Comparison of ENCODE assay signal across 1 cellular context in genomic region chr1:161482610-161483009, GRCh38.
TF ChIP-seq lines count a peak whose summit lies in the region.

No MANE protein-coding gene starts in this region.

TF ChIP-seq in K562, 482 proteins besides CTCF, POLR2A, EP300 and RAD21:
- no peak for TF ChIP-seq RBM34 (IDR thresholded peaks at IDR 0.05; ENCODE audit: borderline replicate concordance, insufficient read depth, low read length)
- no peak for TF ChIP-seq KDM4B (IDR thresholded peaks at IDR 0.05; ENCODE audit: borderline replicate concordance in 2 of 2, low read depth in 1 of 2)
- TF ChIP-seq SIN3B (IDR thresholded peaks at IDR 0.05; ENCODE audit: low read depth): no peak
- no peak for TF ChIP-seq MYNN (IDR thresholded peaks at IDR 0.05)
- no peak for TF ChIP-seq MYNN (CRISPR knock-in tag; IDR thresholded peaks at IDR 0.05)
- TF ChIP-seq ZNF217 (CRISPR knock-in tag; IDR thresholded peaks at IDR 0.05): no peak
- TF ChIP-seq ZNF76 (CRISPR knock-in tag; IDR thresholded peaks at IDR 0.05; ENCODE audit: borderline replicate concordance): no peak
- TF ChIP-seq ZBTB33 (CRISPR knock-in tag; IDR thresholded peaks at IDR 0.05): no peak
- TF ChIP-seq BDP1 (IDR thresholded peaks at IDR 0.05; ENCODE audit: insufficient read depth, insufficient read length): no peak
- TF ChIP-seq HMG20B (CRISPR knock-in tag; IDR thresholded peaks at IDR 0.05): no peak
- TF ChIP-seq, protein P1, sequence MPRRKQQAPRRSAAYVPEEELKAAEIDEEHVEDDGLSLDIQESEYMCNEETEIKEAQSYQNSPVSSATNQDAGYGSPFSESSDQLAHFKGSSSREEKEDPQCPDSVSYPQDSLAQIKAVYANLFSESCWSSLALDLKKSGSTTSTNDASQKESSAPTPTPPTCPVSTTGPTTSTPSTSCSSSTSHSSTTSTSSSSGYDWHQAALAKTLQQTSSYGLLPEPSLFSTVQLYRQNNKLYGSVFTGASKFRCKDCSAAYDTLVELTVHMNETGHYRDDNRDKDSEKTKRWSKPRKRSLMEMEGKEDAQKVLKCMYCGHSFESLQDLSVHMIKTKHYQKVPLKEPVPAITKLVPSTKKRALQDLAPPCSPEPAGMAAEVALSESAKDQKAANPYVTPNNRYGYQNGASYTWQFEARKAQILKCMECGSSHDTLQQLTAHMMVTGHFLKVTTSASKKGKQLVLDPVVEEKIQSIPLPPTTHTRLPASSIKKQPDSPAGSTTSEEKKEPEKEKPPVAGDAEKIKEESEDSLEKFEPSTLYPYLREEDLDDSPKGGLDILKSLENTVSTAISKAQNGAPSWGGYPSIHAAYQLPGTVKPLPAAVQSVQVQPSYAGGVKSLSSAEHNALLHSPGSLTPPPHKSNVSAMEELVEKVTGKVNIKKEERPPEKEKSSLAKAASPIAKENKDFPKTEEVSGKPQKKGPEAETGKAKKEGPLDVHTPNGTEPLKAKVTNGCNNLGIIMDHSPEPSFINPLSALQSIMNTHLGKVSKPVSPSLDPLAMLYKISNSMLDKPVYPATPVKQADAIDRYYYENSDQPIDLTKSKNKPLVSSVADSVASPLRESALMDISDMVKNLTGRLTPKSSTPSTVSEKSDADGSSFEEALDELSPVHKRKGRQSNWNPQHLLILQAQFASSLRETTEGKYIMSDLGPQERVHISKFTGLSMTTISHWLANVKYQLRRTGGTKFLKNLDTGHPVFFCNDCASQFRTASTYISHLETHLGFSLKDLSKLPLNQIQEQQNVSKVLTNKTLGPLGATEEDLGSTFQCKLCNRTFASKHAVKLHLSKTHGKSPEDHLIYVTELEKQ (CRISPR knock-in tag; IDR thresholded peaks at IDR 0.05): no peak
- no peak for TF ChIP-seq SETDB1 (IDR thresholded peaks at IDR 0.05; ENCODE audit: low read length)
- no peak for TF ChIP-seq XRCC4 (IDR thresholded peaks at IDR 0.05; ENCODE audit: extremely low read depth, insufficient read depth, insufficient read length)
- TF ChIP-seq CCNT2 (IDR thresholded peaks at IDR 0.05; ENCODE audit: borderline replicate concordance, extremely low read depth, insufficient read length, low read depth, low read length): no peak
- no peak for TF ChIP-seq ZNF639 (CRISPR knock-in tag; conservative IDR thresholded peaks at IDR 0.05 in 1 of 2, IDR thresholded peaks at IDR 0.05 in 1 of 2)
- TF ChIP-seq POLR2H (tag; IDR thresholded peaks at IDR 0.05; ENCODE audit: low read depth): no peak
- TF ChIP-seq ARID4B (CRISPR knock-in tag; IDR thresholded peaks at IDR 0.05): no peak
- TF ChIP-seq ZNF311 (CRISPR knock-in tag; IDR thresholded peaks at IDR 0.05): no peak
- TF ChIP-seq ARNT (IDR thresholded peaks at IDR 0.05): no peak
- no peak for TF ChIP-seq PTBP1 (IDR thresholded peaks at IDR 0.05; ENCODE audit: low read depth, low read length)
